Comparison of ENCODE assay signal across 23 cellular contexts in genomic region chr18:48098538-48098937, GRCh38.
"Had no signal": no experiment of that assay in that cellular context is flagged by ENCODE, and none has a peak within 500 bp of the region (broad histone marks: within the 10 kb centered on the region; RNA-seq: fewer than 3 reads in every experiment).

No MANE protein-coding gene starts in this region.

- H3K9me3 ChIP-seq: left ventricle myocardium inferior, ovary, psoas muscle, transverse colon, vagina had no signal

- H3K4me3 Mint-ChIP-seq: activated CD4-positive, alpha-beta T cell treated with anti-CD3 and anti-CD28 coated beads for 36 hours; activated naive CD8-positive, alpha-beta T cell treated with anti-CD3 and anti-CD28 coated beads for 36 hours; dendritic cell treated with granulocyte-macrophage colony-stimulating factor and Interleukin-4, amounts not matched to agents 40 ng/mL and 50 ng/mL, for 4 days; naive thymus-derived CD4-positive, alpha-beta T cell; stimulated activated naive CD8-positive, alpha-beta T cell treated with anti-CD3 and anti-CD28 coated beads, Interleukin-15, Interleukin-2, amounts not matched to agents 100 ng/mL and 50 ng/mL, for 24 hours had no signal

- H3K4me3 ChIP-seq: cardiac muscle cell, left ventricle myocardium inferior, ovary, psoas muscle, skin epidermis, transverse colon, vagina had no signal

- H3K27me3 ChIP-seq: cardiac muscle cell, ovary, transverse colon, vagina had no signal

- H3K27ac Mint-ChIP-seq: activated CD4-positive, alpha-beta T cell treated with anti-CD3 and anti-CD28 coated beads for 36 hours; activated naive CD8-positive, alpha-beta T cell treated with anti-CD3 and anti-CD28 coated beads for 36 hours; dendritic cell treated with granulocyte-macrophage colony-stimulating factor and Interleukin-4, amounts not matched to agents 40 ng/mL and 50 ng/mL, for 4 days; naive thymus-derived CD4-positive, alpha-beta T cell; stimulated activated naive CD8-positive, alpha-beta T cell treated with anti-CD3 and anti-CD28 coated beads, Interleukin-15, Interleukin-2, amounts not matched to agents 100 ng/mL and 50 ng/mL, for 24 hours had no signal

- H3K36me3 ChIP-seq: cardiac muscle cell, left ventricle myocardium inferior, ovary, transverse colon, vagina, WERI-Rb-1 had no signal

- H3K36me3 Mint-ChIP-seq: activated naive CD8-positive, alpha-beta T cell treated with anti-CD3 and anti-CD28 coated beads for 36 hours; naive thymus-derived CD4-positive, alpha-beta T cell had no signal

- H3K27ac ChIP-seq: cardiac muscle cell, left ventricle myocardium inferior, ovary, psoas muscle, transverse colon, vagina, WERI-Rb-1 had no signal

- H3K4me1 Mint-ChIP-seq: activated CD4-positive, alpha-beta T cell treated with anti-CD3 and anti-CD28 coated beads for 36 hours; activated naive CD8-positive, alpha-beta T cell treated with anti-CD3 and anti-CD28 coated beads for 36 hours; naive thymus-derived CD4-positive, alpha-beta T cell had no signal

- H3K9me3 Mint-ChIP-seq: activated naive CD8-positive, alpha-beta T cell treated with anti-CD3 and anti-CD28 coated beads for 36 hours; dendritic cell treated with granulocyte-macrophage colony-stimulating factor and Interleukin-4, amounts not matched to agents 40 ng/mL and 50 ng/mL, for 4 days; naive thymus-derived CD4-positive, alpha-beta T cell; stimulated activated naive CD8-positive, alpha-beta T cell treated with anti-CD3 and anti-CD28 coated beads, Interleukin-15, Interleukin-2, amounts not matched to agents 100 ng/mL and 50 ng/mL, for 24 hours had no signal

- H3K4me1 ChIP-seq: left ventricle myocardium inferior, psoas muscle, transverse colon had no signal

- ATAC-seq: activated CD4-positive, alpha-beta T cell treated with anti-CD3 and anti-CD28 coated beads for 36 hours; naive thymus-derived CD4-positive, alpha-beta T cell; right cardiac atrium had no signal

- DNase-seq: activated CD4-positive, alpha-beta T cell treated with anti-CD3 and anti-CD28 coated beads for 36 hours; activated CD4-positive, alpha-beta T cell treated with anti-CD3 and anti-CD28 coated beads, Interleukin-2, amount 50 U/mL, for 48 hours; activated naive CD4-positive, alpha-beta T cell; activated naive CD8-positive, alpha-beta T cell treated with anti-CD3 and anti-CD28 coated beads for 36 hours; activated T-cell treated with anti-CD3 and anti-CD28 coated beads for 4 hours; amniotic stem cell; effector CD8-positive, alpha-beta T cell; hypothalamus; kidney glomerular epithelial cell; left ventricle myocardium inferior; naive thymus-derived CD4-positive, alpha-beta T cell; ovary; psoas muscle; right cardiac atrium; stimulated activated CD4-positive, alpha-beta T cell treated with anti-CD3 and anti-CD28 coated beads, Interleukin-15, amount 100 ng/mL, for 24 hours; stimulated activated CD4-positive, alpha-beta T cell treated with anti-CD3 and anti-CD28 coated beads, Interleukin-2, amount 100 ng/mL, for 48 hours; transverse colon; WERI-Rb-1 had no signal
